26 cellular contexts compared by ENCODE assay signal in the genomic region with DNA sequence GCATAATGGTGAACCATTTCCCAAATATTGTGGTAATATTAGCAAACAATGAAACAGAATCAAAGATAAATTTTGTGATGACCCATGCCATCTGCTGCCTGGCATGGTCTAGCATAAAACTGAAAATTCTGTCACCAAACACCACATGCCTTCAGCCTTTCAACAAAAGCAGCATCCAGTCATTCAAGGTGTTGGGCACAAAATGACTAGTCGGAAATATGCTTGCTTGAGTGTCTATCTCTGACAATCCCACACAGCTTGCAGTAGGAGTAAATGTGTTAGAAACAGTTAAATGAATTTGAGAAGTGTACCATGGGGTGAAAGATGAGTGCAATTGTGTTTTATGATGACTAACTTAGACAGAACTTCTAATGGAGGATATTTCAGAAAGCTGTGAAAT.
"Had no signal": no experiment of that assay in that cellular context is flagged by ENCODE, and none has a peak within 500 bp of the region (broad histone marks: within the 10 kb centered on the region; RNA-seq: fewer than 3 reads in every experiment).

No MANE protein-coding gene starts in this region.

- H3K9me3 Mint-ChIP-seq: natural killer cell; stimulated activated effector memory CD8-positive, alpha-beta T cell treated with anti-CD3 and anti-CD28 coated beads, Interleukin-12 subunit alpha, Interleukin-12 subunit beta, amount 100 ng/mL, for 72 hours had no signal

- DNase-seq: islet precursor cell; left ventricle myocardium inferior; naive B cell; natural killer cell; ovary; retina; right cardiac atrium; stimulated activated CD4-positive, alpha-beta T cell treated with anti-CD3 and anti-CD28 coated beads, Interleukin-12 subunit alpha, Interleukin-12 subunit beta, amount 100 ng/mL, for 4 hours; stimulated activated CD4-positive, alpha-beta T cell treated with anti-CD3 and anti-CD28 coated beads, Interleukin-15, amount 100 ng/mL, for 24 hours; stimulated activated CD4-positive, alpha-beta T cell treated with anti-CD3 and anti-CD28 coated beads, Interleukin-2, amount 100 ng/mL, for 24 hours; stimulated activated CD4-positive, alpha-beta T cell treated with anti-CD3 and anti-CD28 coated beads, Interleukin-4, amount 100 ng/mL, for 24 hours; stimulated activated naive CD4-positive, alpha-beta T cell; tibial artery; trophoblast cell; upper lobe of right lung had no signal

- ATAC-seq: natural killer cell; right cardiac atrium; sciatic nerve; stimulated activated effector memory CD8-positive, alpha-beta T cell treated with anti-CD3 and anti-CD28 coated beads, Interleukin-12 subunit alpha, Interleukin-12 subunit beta, amount 100 ng/mL, for 72 hours; upper lobe of right lung had no signal

- H3K4me3 Mint-ChIP-seq: mesothelial cell of epicardium; naive B cell; natural killer cell; stimulated activated effector memory CD8-positive, alpha-beta T cell treated with anti-CD3 and anti-CD28 coated beads, Interleukin-12 subunit alpha, Interleukin-12 subunit beta, amount 100 ng/mL, for 72 hours; stimulated activated naive CD8-positive, alpha-beta T cell treated with anti-CD3 and anti-CD28 coated beads, Interleukin-15, Interleukin-2, amounts not matched to agents 100 ng/mL and 50 ng/mL, for 24 hours had no signal

- H3K4me3 ChIP-seq: hepatocyte, left ventricle myocardium inferior, lung, ovary, prostate gland, skin epidermis, suprapubic skin, thoracic aorta, tibial artery, upper lobe of right lung had no signal

- H3K27me3 ChIP-seq: hepatocyte, ovary, tibial artery, upper lobe of right lung had no signal

- FAIRE-seq: urothelium cell line had no signal

- H3K4me1 Mint-ChIP-seq: naive B cell; natural killer cell; stimulated activated effector memory CD8-positive, alpha-beta T cell treated with anti-CD3 and anti-CD28 coated beads, Interleukin-12 subunit alpha, Interleukin-12 subunit beta, amount 100 ng/mL, for 72 hours had no signal

- H3K36me3 ChIP-seq: left ventricle myocardium inferior, ovary, prostate gland, suprapubic skin, thoracic aorta, tibial artery, upper lobe of right lung had no signal

- H3K36me3 Mint-ChIP-seq: mesothelial cell of epicardium; naive B cell; natural killer cell; stimulated activated effector memory CD8-positive, alpha-beta T cell treated with anti-CD3 and anti-CD28 coated beads, Interleukin-12 subunit alpha, Interleukin-12 subunit beta, amount 100 ng/mL, for 72 hours had no signal

- H3K27ac Mint-ChIP-seq: mesothelial cell of epicardium; naive B cell; natural killer cell; stimulated activated effector memory CD8-positive, alpha-beta T cell treated with anti-CD3 and anti-CD28 coated beads, Interleukin-12 subunit alpha, Interleukin-12 subunit beta, amount 100 ng/mL, for 72 hours; stimulated activated naive CD8-positive, alpha-beta T cell treated with anti-CD3 and anti-CD28 coated beads, Interleukin-15, Interleukin-2, amounts not matched to agents 100 ng/mL and 50 ng/mL, for 24 hours had no signal
